In the genomic region with DNA sequence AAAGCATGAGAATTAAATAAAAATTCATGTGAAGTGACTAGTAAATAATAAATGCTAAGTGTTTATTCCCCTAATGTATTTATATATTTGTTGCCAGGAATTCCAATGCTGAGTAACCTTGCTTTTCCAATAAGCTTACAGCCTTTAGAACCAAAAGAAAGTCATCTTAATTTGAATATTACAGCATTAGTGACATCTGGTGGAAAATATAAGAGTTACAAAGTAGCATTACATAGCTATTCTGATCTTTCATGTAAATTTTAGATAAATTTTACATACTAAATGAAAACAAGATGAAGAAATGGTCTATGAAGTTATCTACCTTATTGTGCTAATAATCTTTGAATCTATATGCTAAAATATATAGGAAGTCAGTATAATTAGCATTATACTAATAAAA, we compare ENCODE assay signal across 8 cellular contexts. TPM values are rescaled to one million over a fixed set of nuclear protein-coding genes. Genes with fewer than 3 reads are reported as not detected.
A peak's percentile ranks its signal among the peaks of the same experiment; 100 is the strongest.
DNase-seq lines count a peak whose midpoint lies in the region; ATAC-seq and TF ChIP-seq lines count a peak whose summit lies in the region.

No MANE protein-coding gene starts in this region.

- H3K27ac Mint-ChIP-seq in stimulated activated naive CD8-positive, alpha-beta T cell treated with anti-CD3 and anti-CD28 coated beads, Interleukin-15, amount 100 ng/mL, for 72 hours, result no peak overlapping the region

- in situ Hi-C loops in ACHN (cut with HindIII; ENCODE audit: low pct_ligation_motif_present, low pct_unique_long_range_greater_than_20kb, low sequenced_read_pairs), result no loop called here

- H3K4me3 Mint-ChIP-seq in stimulated activated naive CD8-positive, alpha-beta T cell treated with anti-CD3 and anti-CD28 coated beads, Interleukin-15, amount 100 ng/mL, for 72 hours, result no peak overlapping the region

- no peak overlapping the region for H3K27ac ChIP-seq in Peyer's patch

- DNase-seq in ACHN, result peak; percentile 25
- no peak for DNase-seq in Peyer's patch
- peak; percentile 83 for DNase-seq in fibroblast of peridontal ligament (ENCODE audit: extremely low read depth)
- DNase-seq in stimulated activated naive CD8-positive, alpha-beta T cell treated with anti-CD3 and anti-CD28 coated beads, Interleukin-15, amount 100 ng/mL, for 72 hours, result no peak
- DNase-seq in Ammon's horn (ENCODE audit: low spot score), result no peak
- DNase-seq in stimulated activated CD4-positive, alpha-beta T cell treated with anti-CD3 and anti-CD28 coated beads, Interleukin-4, amount 100 ng/mL, for 1 hour, result no peak
- no peak for DNase-seq in NCI-H2227 (lab: John Stamatoyannopoulos, UW; ENCODE audit: unreplicated experiment)

- peak in 4 of 6 experiments; percentile 17 to 37 (median 32) for TF ChIP-seq CTCF in Peyer's patch (IDR thresholded peaks at IDR 0.05)

- H3K27me3 Mint-ChIP-seq in stimulated activated naive CD8-positive, alpha-beta T cell treated with anti-CD3 and anti-CD28 coated beads, Interleukin-15, amount 100 ng/mL, for 72 hours, result no peaks in the 10 kb centered on the region

- H3K9me3 Mint-ChIP-seq in stimulated activated naive CD8-positive, alpha-beta T cell treated with anti-CD3 and anti-CD28 coated beads, Interleukin-15, amount 100 ng/mL, for 72 hours, result no peaks in the 10 kb centered on the region

- peak; percentile 35 for ATAC-seq in GM18517 (IDR thresholded peaks at IDR 0.05; ENCODE audit: unreplicated experiment)
- ATAC-seq in stimulated activated naive CD8-positive, alpha-beta T cell treated with anti-CD3 and anti-CD28 coated beads, Interleukin-15, amount 100 ng/mL, for 72 hours, result no peak

- no peak overlapping the region for H3K4me3 ChIP-seq in Peyer's patch

- peaks cover 0 to 6% (median 0%) of the 10 kb centered on the region in 4 donors for H3K4me1 ChIP-seq in Peyer's patch

- no peaks in the 10 kb centered on the region for H3K4me1 Mint-ChIP-seq in stimulated activated naive CD8-positive, alpha-beta T cell treated with anti-CD3 and anti-CD28 coated beads, Interleukin-15, amount 100 ng/mL, for 72 hours

- TF ChIP-seq POLR2A in Peyer's patch (IDR thresholded peaks at IDR 0.05), result no peak

- H3K27me3 ChIP-seq in Peyer's patch, result no peaks in the 10 kb centered on the region

- no peaks in the 10 kb centered on the region for H3K36me3 ChIP-seq in Peyer's patch

- no peaks in the 10 kb centered on the region for H3K9me3 ChIP-seq in Peyer's patch

RNA-seq across cellular contexts. Expression of a gene that starts 10.4 kb away (rescaled TPM):
- 1 to 10 TPM in 3 of 4 donors, under 1 TPM in 1; 0.83 to 6.7 (median 1.1) TPM for total RNA-seq in Peyer's patch

Comparison
In these comparisons a context has a peak if more than half of its experiments do, and no peak if none do; other contexts are left out.
1. DNase-seq: peak in ACHN (single experiment) and fibroblast of peridontal ligament (single experiment); none in Peyer's patch (0 of 3), stimulated activated naive CD8-positive, alpha-beta T cell treated with anti-CD3 and anti-CD28 coated beads, Interleukin-15, amount 100 ng/mL, for 72 hours (0 of 2), Ammon's horn (single experiment), stimulated activated CD4-positive, alpha-beta T cell treated with anti-CD3 and anti-CD28 coated beads, Interleukin-4, amount 100 ng/mL, for 1 hour (single experiment) and NCI-H2227 (single experiment).